ENCODE assay signal across 1 cellular context in the genomic region with DNA sequence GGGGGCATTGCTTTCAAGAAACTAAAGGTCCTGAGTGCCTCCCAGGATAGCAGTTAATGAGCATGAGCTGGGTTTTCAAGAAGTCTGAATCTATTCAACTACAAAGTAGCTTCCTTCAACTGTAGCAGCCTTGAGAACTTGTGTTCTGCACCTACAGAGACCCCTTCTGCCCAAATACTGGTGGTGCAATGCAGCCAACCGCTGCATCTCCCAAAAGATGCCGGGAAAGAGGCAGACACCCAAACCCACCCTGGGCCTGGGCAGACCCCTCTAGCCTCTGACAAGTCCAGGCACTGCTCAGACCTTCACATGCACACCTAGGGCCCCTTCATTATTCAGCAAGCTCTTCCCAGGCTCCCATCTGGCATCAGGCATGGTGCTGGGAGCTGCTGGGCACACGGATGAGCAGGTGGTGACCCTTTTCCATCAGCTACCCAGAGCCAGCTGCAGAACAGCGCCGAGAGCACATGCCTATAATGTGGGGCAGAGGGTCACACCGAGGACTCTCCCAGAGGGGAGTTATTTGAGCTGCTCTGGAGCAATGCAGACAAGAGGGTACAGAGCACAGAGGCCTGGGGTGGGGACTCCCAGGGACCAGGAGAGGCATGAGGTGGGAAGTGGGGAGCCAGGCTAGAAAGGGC.
A peak's percentile ranks its signal among the peaks of the same experiment; 100 is the strongest.
TF ChIP-seq lines count a peak whose summit lies in the region.

No MANE protein-coding gene starts in this region.

TF ChIP-seq in GM12878, 131 proteins besides CTCF, POLR2A, EP300 and RAD21 (continued from another document and continues in another):
- TF ChIP-seq, protein P1, sequence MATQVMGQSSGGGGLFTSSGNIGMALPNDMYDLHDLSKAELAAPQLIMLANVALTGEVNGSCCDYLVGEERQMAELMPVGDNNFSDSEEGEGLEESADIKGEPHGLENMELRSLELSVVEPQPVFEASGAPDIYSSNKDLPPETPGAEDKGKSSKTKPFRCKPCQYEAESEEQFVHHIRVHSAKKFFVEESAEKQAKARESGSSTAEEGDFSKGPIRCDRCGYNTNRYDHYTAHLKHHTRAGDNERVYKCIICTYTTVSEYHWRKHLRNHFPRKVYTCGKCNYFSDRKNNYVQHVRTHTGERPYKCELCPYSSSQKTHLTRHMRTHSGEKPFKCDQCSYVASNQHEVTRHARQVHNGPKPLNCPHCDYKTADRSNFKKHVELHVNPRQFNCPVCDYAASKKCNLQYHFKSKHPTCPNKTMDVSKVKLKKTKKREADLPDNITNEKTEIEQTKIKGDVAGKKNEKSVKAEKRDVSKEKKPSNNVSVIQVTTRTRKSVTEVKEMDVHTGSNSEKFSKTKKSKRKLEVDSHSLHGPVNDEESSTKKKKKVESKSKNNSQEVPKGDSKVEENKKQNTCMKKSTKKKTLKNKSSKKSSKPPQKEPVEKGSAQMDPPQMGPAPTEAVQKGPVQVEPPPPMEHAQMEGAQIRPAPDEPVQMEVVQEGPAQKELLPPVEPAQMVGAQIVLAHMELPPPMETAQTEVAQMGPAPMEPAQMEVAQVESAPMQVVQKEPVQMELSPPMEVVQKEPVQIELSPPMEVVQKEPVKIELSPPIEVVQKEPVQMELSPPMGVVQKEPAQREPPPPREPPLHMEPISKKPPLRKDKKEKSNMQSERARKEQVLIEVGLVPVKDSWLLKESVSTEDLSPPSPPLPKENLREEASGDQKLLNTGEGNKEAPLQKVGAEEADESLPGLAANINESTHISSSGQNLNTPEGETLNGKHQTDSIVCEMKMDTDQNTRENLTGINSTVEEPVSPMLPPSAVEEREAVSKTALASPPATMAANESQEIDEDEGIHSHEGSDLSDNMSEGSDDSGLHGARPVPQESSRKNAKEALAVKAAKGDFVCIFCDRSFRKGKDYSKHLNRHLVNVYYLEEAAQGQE (IDR thresholded peaks at IDR 0.05; ENCODE audit: low read depth, low read length), result no peak
- no peak for TF ChIP-seq PAX5 (IDR thresholded peaks at IDR 0.05; ENCODE audit: borderline replicate concordance, low read depth, low read length)
- no peak for TF ChIP-seq POLR2AphosphoS5 (IDR thresholded peaks at IDR 0.05; ENCODE audit: low read length)
- TF ChIP-seq NFXL1 (IDR thresholded peaks at IDR 0.05; ENCODE audit: borderline replicate concordance), result no peak
- no peak for TF ChIP-seq MEF2B (IDR thresholded peaks at IDR 0.05; ENCODE audit: partially characterized antibody, poor library complexity, severe bottlenecking)
- peak; percentile 88 for TF ChIP-seq SMC3 (IDR thresholded peaks at IDR 0.05; ENCODE audit: borderline replicate concordance, low read length)
- TF ChIP-seq, protein P2, sequence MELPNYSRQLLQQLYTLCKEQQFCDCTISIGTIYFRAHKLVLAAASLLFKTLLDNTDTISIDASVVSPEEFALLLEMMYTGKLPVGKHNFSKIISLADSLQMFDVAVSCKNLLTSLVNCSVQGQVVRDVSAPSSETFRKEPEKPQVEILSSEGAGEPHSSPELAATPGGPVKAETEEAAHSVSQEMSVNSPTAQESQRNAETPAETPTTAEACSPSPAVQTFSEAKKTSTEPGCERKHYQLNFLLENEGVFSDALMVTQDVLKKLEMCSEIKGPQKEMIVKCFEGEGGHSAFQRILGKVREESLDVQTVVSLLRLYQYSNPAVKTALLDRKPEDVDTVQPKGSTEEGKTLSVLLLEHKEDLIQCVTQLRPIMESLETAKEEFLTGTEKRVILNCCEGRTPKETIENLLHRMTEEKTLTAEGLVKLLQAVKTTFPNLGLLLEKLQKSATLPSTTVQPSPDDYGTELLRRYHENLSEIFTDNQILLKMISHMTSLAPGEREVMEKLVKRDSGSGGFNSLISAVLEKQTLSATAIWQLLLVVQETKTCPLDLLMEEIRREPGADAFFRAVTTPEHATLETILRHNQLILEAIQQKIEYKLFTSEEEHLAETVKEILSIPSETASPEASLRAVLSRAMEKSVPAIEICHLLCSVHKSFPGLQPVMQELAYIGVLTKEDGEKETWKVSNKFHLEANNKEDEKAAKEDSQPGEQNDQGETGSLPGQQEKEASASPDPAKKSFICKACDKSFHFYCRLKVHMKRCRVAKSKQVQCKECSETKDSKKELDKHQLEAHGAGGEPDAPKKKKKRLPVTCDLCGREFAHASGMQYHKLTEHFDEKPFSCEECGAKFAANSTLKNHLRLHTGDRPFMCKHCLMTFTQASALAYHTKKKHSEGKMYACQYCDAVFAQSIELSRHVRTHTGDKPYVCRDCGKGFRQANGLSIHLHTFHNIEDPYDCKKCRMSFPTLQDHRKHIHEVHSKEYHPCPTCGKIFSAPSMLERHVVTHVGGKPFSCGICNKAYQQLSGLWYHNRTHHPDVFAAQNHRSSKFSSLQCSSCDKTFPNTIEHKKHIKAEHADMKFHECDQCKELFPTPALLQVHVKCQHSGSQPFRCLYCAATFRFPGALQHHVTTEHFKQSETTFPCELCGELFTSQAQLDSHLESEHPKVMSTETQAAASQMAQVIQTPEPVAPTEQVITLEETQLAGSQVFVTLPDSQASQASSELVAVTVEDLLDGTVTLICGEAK (IDR thresholded peaks at IDR 0.05; ENCODE audit: borderline replicate concordance), result no peak
- TF ChIP-seq RCOR1 (conservative IDR thresholded peaks at IDR 0.05; ENCODE audit: low read depth, low read length), result no peak
- no peak for TF ChIP-seq YBX1 (IDR thresholded peaks at IDR 0.05)
- no peak for TF ChIP-seq RBBP5 (conservative IDR thresholded peaks at IDR 0.05)
- TF ChIP-seq, protein P3, sequence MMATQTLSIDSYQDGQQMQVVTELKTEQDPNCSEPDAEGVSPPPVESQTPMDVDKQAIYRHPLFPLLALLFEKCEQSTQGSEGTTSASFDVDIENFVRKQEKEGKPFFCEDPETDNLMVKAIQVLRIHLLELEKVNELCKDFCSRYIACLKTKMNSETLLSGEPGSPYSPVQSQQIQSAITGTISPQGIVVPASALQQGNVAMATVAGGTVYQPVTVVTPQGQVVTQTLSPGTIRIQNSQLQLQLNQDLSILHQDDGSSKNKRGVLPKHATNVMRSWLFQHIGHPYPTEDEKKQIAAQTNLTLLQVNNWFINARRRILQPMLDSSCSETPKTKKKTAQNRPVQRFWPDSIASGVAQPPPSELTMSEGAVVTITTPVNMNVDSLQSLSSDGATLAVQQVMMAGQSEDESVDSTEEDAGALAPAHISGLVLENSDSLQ (IDR thresholded peaks at IDR 0.05), result no peak
- TF ChIP-seq MXI1 (IDR thresholded peaks at IDR 0.05; ENCODE audit: low read depth, low read length), result no peak
- peak; percentile 39; the same call in 1 of the 2 replicates for TF ChIP-seq YY1 (IDR thresholded peaks at IDR 0.05; ENCODE audit: low read depth, low read length)
- TF ChIP-seq, protein P4, sequence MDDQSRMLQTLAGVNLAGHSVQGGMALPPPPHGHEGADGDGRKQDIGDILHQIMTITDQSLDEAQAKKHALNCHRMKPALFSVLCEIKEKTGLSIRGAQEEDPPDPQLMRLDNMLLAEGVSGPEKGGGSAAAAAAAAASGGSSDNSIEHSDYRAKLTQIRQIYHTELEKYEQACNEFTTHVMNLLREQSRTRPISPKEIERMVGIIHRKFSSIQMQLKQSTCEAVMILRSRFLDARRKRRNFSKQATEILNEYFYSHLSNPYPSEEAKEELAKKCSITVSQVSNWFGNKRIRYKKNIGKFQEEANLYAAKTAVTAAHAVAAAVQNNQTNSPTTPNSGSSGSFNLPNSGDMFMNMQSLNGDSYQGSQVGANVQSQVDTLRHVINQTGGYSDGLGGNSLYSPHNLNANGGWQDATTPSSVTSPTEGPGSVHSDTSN (IDR thresholded peaks at IDR 0.05; ENCODE audit: insufficient replicate concordance, low read depth, low read length), result no peak
- 0 out of 2 replicates have a peak, but pooled peaks have one; percentile 22 for TF ChIP-seq IRF4 (IDR thresholded peaks at IDR 0.05; ENCODE audit: low read depth, low read length)
- no peak for TF ChIP-seq RELA (IDR thresholded peaks at IDR 0.05; ENCODE audit: borderline replicate concordance, partially characterized antibody)
- TF ChIP-seq, protein P5, sequence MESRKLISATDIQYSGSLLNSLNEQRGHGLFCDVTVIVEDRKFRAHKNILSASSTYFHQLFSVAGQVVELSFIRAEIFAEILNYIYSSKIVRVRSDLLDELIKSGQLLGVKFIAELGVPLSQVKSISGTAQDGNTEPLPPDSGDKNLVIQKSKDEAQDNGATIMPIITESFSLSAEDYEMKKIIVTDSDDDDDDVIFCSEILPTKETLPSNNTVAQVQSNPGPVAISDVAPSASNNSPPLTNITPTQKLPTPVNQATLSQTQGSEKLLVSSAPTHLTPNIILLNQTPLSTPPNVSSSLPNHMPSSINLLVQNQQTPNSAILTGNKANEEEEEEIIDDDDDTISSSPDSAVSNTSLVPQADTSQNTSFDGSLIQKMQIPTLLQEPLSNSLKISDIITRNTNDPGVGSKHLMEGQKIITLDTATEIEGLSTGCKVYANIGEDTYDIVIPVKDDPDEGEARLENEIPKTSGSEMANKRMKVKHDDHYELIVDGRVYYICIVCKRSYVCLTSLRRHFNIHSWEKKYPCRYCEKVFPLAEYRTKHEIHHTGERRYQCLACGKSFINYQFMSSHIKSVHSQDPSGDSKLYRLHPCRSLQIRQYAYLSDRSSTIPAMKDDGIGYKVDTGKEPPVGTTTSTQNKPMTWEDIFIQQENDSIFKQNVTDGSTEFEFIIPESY (IDR thresholded peaks at IDR 0.05), result no peak
- TF ChIP-seq ZBED1 (IDR thresholded peaks at IDR 0.05; ENCODE audit: borderline replicate concordance), result no peak
- no peak for TF ChIP-seq MYB (IDR thresholded peaks at IDR 0.05; ENCODE audit: borderline replicate concordance, low read depth, low read length)
- no peak for TF ChIP-seq PML (IDR thresholded peaks at IDR 0.05; ENCODE audit: low read length)
- no peak for TF ChIP-seq JUNB (IDR thresholded peaks at IDR 0.05)
- TF ChIP-seq IKZF1 (conservative IDR thresholded peaks at IDR 0.05), result 0 out of 2 replicates have a peak, but pooled peaks have one; percentile 14
- no peak for TF ChIP-seq CBFB (IDR thresholded peaks at IDR 0.05; ENCODE audit: low read depth)
- TF ChIP-seq ESRRA (IDR thresholded peaks at IDR 0.05; ENCODE audit: low read length), result no peak
- TF ChIP-seq, protein P6, sequence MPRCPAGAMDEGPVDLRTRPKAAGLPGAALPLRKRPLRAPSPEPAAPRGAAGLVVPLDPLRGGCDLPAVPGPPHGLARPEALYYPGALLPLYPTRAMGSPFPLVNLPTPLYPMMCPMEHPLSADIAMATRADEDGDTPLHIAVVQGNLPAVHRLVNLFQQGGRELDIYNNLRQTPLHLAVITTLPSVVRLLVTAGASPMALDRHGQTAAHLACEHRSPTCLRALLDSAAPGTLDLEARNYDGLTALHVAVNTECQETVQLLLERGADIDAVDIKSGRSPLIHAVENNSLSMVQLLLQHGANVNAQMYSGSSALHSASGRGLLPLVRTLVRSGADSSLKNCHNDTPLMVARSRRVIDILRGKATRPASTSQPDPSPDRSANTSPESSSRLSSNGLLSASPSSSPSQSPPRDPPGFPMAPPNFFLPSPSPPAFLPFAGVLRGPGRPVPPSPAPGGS (IDR thresholded peaks at IDR 0.05; ENCODE audit: borderline replicate concordance, insufficient read depth, low read depth, low read length, poor library complexity, severe bottlenecking), result no peak
- no peak for TF ChIP-seq TAF1 (IDR thresholded peaks at IDR 0.05; ENCODE audit: borderline replicate concordance, low read depth, low read length)
- TF ChIP-seq POU2F2 (IDR thresholded peaks at IDR 0.05; ENCODE audit: borderline replicate concordance, low read depth, low read length), result 0 out of 3 replicates have a peak, but pooled peaks have one; percentile 36
- TF ChIP-seq, protein P7, sequence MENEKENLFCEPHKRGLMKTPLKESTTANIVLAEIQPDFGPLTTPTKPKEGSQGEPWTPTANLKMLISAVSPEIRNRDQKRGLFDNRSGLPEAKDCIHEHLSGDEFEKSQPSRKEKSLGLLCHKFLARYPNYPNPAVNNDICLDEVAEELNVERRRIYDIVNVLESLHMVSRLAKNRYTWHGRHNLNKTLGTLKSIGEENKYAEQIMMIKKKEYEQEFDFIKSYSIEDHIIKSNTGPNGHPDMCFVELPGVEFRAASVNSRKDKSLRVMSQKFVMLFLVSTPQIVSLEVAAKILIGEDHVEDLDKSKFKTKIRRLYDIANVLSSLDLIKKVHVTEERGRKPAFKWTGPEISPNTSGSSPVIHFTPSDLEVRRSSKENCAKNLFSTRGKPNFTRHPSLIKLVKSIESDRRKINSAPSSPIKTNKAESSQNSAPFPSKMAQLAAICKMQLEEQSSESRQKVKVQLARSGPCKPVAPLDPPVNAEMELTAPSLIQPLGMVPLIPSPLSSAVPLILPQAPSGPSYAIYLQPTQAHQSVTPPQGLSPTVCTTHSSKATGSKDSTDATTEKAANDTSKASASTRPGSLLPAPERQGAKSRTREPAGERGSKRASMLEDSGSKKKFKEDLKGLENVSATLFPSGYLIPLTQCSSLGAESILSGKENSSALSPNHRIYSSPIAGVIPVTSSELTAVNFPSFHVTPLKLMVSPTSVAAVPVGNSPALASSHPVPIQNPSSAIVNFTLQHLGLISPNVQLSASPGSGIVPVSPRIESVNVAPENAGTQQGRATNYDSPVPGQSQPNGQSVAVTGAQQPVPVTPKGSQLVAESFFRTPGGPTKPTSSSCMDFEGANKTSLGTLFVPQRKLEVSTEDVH (IDR thresholded peaks at IDR 0.05; ENCODE audit: low read depth, partially characterized antibody), result no peak
- TF ChIP-seq, protein P8, sequence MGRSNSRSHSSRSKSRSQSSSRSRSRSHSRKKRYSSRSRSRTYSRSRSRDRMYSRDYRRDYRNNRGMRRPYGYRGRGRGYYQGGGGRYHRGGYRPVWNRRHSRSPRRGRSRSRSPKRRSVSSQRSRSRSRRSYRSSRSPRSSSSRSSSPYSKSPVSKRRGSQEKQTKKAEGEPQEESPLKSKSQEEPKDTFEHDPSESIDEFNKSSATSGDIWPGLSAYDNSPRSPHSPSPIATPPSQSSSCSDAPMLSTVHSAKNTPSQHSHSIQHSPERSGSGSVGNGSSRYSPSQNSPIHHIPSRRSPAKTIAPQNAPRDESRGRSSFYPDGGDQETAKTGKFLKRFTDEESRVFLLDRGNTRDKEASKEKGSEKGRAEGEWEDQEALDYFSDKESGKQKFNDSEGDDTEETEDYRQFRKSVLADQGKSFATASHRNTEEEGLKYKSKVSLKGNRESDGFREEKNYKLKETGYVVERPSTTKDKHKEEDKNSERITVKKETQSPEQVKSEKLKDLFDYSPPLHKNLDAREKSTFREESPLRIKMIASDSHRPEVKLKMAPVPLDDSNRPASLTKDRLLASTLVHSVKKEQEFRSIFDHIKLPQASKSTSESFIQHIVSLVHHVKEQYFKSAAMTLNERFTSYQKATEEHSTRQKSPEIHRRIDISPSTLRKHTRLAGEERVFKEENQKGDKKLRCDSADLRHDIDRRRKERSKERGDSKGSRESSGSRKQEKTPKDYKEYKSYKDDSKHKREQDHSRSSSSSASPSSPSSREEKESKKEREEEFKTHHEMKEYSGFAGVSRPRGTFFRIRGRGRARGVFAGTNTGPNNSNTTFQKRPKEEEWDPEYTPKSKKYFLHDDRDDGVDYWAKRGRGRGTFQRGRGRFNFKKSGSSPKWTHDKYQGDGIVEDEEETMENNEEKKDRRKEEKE (IDR thresholded peaks at IDR 0.05), result no peak
- TF ChIP-seq ZNF217 (IDR thresholded peaks at IDR 0.05), result no peak
- no peak for TF ChIP-seq MYC (IDR thresholded peaks at IDR 0.05; ENCODE audit: insufficient read depth, insufficient read length, insufficient replicate concordance, low read length, severe bottlenecking)
- TF ChIP-seq SMAD5 (IDR thresholded peaks at IDR 0.05; ENCODE audit: low read depth), result no peak
- TF ChIP-seq TCF12 (IDR thresholded peaks at IDR 0.05; ENCODE audit: low read depth, low read length), result no peak
